In the genomic region with DNA sequence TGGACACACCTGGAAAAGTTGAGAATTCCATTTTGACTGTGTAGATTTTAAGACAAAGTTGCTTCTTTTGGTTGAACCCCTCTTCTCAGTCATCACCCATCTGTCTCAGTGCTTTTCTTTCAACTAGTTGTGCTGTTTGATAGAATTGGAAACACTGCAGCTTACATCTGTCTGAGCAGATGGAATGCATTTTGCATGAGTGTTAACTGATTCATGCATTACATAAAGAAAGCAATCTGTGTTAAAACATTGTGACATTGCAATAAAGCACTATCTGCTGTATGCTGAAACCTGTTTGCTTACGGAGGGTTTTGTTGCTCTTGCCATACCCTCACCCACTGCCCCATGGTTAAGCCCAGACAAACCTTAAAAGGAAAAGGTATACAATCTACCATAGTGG, we compare ENCODE assay signal across 24 cellular contexts. TPM values are rescaled to one million over a fixed set of nuclear protein-coding genes. Genes with fewer than 3 reads are reported as not detected.
"Had no signal": no experiment of that assay in that cellular context is flagged by ENCODE, and none has a peak within 500 bp of the region (broad histone marks: within the 10 kb centered on the region; RNA-seq: fewer than 3 reads in every experiment).

No MANE protein-coding gene starts in this region.

- H3K36me3 Mint-ChIP-seq: activated naive CD8-positive, alpha-beta T cell treated with anti-CD3 and anti-CD28 coated beads, Interleukin-2, amount 10 ng/mL, durations not matched to agents 7 days and 5 days; natural killer cell; stimulated activated naive B cell treated with anti-CD40 and anti-IgM and Interleukin-4, amounts not matched to agents 10 μg/mL and 1 μg/mL and 100 μg/mL, for 72 hours had no signal

- H3K4me3 ChIP-seq: heart right ventricle, left lung, lung, sigmoid colon, SJSA1, testis, upper lobe of left lung had no signal

- H3K36me3 ChIP-seq: heart right ventricle, left lung, sigmoid colon, SJSA1, upper lobe of left lung had no signal

- H3K9me3 ChIP-seq: heart right ventricle, left lung, sigmoid colon, SJSA1, testis, upper lobe of left lung had no signal

- DNase-seq: activated CD4-positive, alpha-beta T cell treated with anti-CD3 and anti-CD28 coated beads for 1 hour; activated naive CD4-positive, alpha-beta T cell treated with Interleukin-2 at 50 U/mL for 16 hours; activated naive CD8-positive, alpha-beta T cell treated with anti-CD3 and anti-CD28 coated beads, Interleukin-2, amount 10 ng/mL, durations not matched to agents 7 days and 5 days; activated T-cell treated with anti-CD3 and anti-CD28 coated beads, Interleukin-2, amount 50 U/mL, for 48 hours; cerebellar nuclear complex; erythroblast; heart right ventricle; kidney; left lung; midbrain; natural killer cell; retina; sigmoid colon; stimulated activated CD4-positive, alpha-beta T cell treated with anti-CD3 and anti-CD28 coated beads, Interleukin-2, amount 100 ng/mL, for 48 hours; stimulated activated CD8-positive, alpha-beta memory T cell treated with anti-CD3 and anti-CD28 coated beads, Interleukin-4, amount 100 ng/mL, for 48 hours; stimulated activated naive B cell treated with anti-CD40 and anti-IgM and Interleukin-4, amounts not matched to agents 10 μg/mL and 1 μg/mL and 100 μg/mL, for 72 hours; T-helper 1 cell; T-helper 9 cell; testis; upper lobe of left lung had no signal

- H3K27me3 Mint-ChIP-seq: activated naive CD8-positive, alpha-beta T cell treated with anti-CD3 and anti-CD28 coated beads, Interleukin-2, amount 10 ng/mL, durations not matched to agents 7 days and 5 days; progenitor cell of endocrine pancreas; stimulated activated naive B cell treated with anti-CD40 and anti-IgM and Interleukin-4, amounts not matched to agents 10 μg/mL and 1 μg/mL and 100 μg/mL, for 72 hours had no signal

- H3K4me1 ChIP-seq: heart right ventricle, left lung, sigmoid colon, SJSA1, testis, upper lobe of left lung had no signal

- ATAC-seq: heart right ventricle; left lung; natural killer cell; stimulated activated naive B cell treated with anti-CD40 and anti-IgM and Interleukin-4, amounts not matched to agents 10 μg/mL and 1 μg/mL and 100 μg/mL, for 72 hours had no signal

- H3K27ac Mint-ChIP-seq: activated naive CD8-positive, alpha-beta T cell treated with anti-CD3 and anti-CD28 coated beads, Interleukin-2, amount 10 ng/mL, durations not matched to agents 7 days and 5 days; natural killer cell; progenitor cell of endocrine pancreas; stimulated activated naive B cell treated with anti-CD40 and anti-IgM and Interleukin-4, amounts not matched to agents 10 μg/mL and 1 μg/mL and 100 μg/mL, for 72 hours had no signal

- H3K27me3 ChIP-seq: left lung, sigmoid colon, SJSA1, testis, upper lobe of left lung had no signal

- H3K4me1 Mint-ChIP-seq: activated naive CD8-positive, alpha-beta T cell treated with anti-CD3 and anti-CD28 coated beads, Interleukin-2, amount 10 ng/mL, durations not matched to agents 7 days and 5 days; natural killer cell; stimulated activated naive B cell treated with anti-CD40 and anti-IgM and Interleukin-4, amounts not matched to agents 10 μg/mL and 1 μg/mL and 100 μg/mL, for 72 hours had no signal

- H3K4me3 Mint-ChIP-seq: activated naive CD8-positive, alpha-beta T cell treated with anti-CD3 and anti-CD28 coated beads, Interleukin-2, amount 10 ng/mL, durations not matched to agents 7 days and 5 days; natural killer cell; stimulated activated naive B cell treated with anti-CD40 and anti-IgM and Interleukin-4, amounts not matched to agents 10 μg/mL and 1 μg/mL and 100 μg/mL, for 72 hours had no signal

- H3K9me3 Mint-ChIP-seq: activated naive CD8-positive, alpha-beta T cell treated with anti-CD3 and anti-CD28 coated beads, Interleukin-2, amount 10 ng/mL, durations not matched to agents 7 days and 5 days had no signal

- H3K27ac ChIP-seq: heart right ventricle, left lung, sigmoid colon, SJSA1, testis, upper lobe of left lung had no signal

RNA-seq across cellular contexts. Expression of gene NRK, which starts 47.3 kb away (rescaled TPM):
- total RNA-seq: activated CD8-positive, alpha-beta memory T cell treated with anti-CD3 and anti-CD28 coated beads for 36 hours; activated naive CD8-positive, alpha-beta T cell treated with anti-CD3 and anti-CD28 coated beads, Interleukin-2, amount 10 ng/mL, durations not matched to agents 7 days and 5 days; natural killer cell; SJSA1 had no signal
